Comparison of ENCODE assay signal across 7 cellular contexts in genomic region chr11:94504689-94505293, GRCh38. TPM values are rescaled to one million over a fixed set of nuclear protein-coding genes. Genes with fewer than 3 reads are reported as not detected.
DNase-seq lines count a peak whose midpoint lies in the region; ATAC-seq, FAIRE-seq and TF ChIP-seq lines count a peak whose summit lies in the region.

No MANE protein-coding gene starts in this region.

- TF ChIP-seq EP300 in K562 (IDR thresholded peaks at IDR 0.05; ENCODE audit: low read length): no peak

- H3K9ac ChIP-seq in H9 (ENCODE audit: extremely low read depth, insufficient read length, low read length): no peak overlapping the region
- H3K9ac ChIP-seq in K562 (ENCODE audit: insufficient read depth in 1 of 2, low read depth in 2 of 2, low read length in 2 of 2): no peak overlapping the region

- no peak overlapping the region for H3K23ac ChIP-seq in H9 (ENCODE audit: insufficient read length, low read depth, low read length)

- CTCF ChIA-PET in K562 (lab: Yijun Ruan, JAX; ENCODE audit: low intra/inter-chr PET ratio): interaction anchor here (0.5 to 1.6 kb wide), 8 partner anchors 10 to 611 kb away, joined by 3 to 13 read pairs (median 4); no protein-coding TSS in a partner anchor

- no peak overlapping the region for H2BK20ac ChIP-seq in H9 (ENCODE audit: low read depth, low read length, poor library complexity, severe bottlenecking)

- no peaks in the 10 kb centered on the region for H3K27me3 ChIP-seq in H9 (ENCODE audit: insufficient read depth, low read length)
- no peaks in the 10 kb centered on the region for H3K27me3 ChIP-seq in K562 (ENCODE audit: control insufficient read depth in 2 of 2, insufficient read depth in 2 of 2, low read length in 2 of 2)

- H3K27ac Mint-ChIP-seq in H9: no peak overlapping the region

- BruUV-seq in K562 (replicated peaks; lab: Mats Ljungman, UMichigan): no TSS peak

- no peak overlapping the region for H3K4me3 ChIP-seq in K562

- H3K79me2 ChIP-seq in H9 (ENCODE audit: insufficient read depth, low read length): no peaks in the 10 kb centered on the region
- H3K79me2 ChIP-seq in K562 (ENCODE audit: control insufficient read depth, insufficient read depth, low read length): no peaks in the 10 kb centered on the region

- H4K8ac ChIP-seq in H9 (replicated peaks; ENCODE audit: insufficient read length, low read depth, low read length): no peak overlapping the region

- no peak overlapping the region for H3K27ac ChIP-seq in H9 (ENCODE audit: insufficient read length, low read depth, low read length)
- H3K27ac ChIP-seq in K562 (ENCODE audit: extremely low read depth, low read depth, low read length): no peak overlapping the region

- H3K9me3 ChIP-seq in H9 (ENCODE audit: control insufficient read depth, low read depth, low read length) (no peaks in the 10 kb centered on the region), K562 (replicated peaks; ENCODE audit: control insufficient read depth, insufficient read depth, low read depth, low read length) (no peaks in the 10 kb centered on the region)

- H3K36me3 ChIP-seq in K562 (ENCODE audit: control insufficient read depth, insufficient read depth, low read length): peaks cover 6% of the 10 kb centered on the region; the same call in 1 of the 3 replicates

- no peaks in the 10 kb centered on the region for H3K79me1 ChIP-seq in H9 (ENCODE audit: insufficient read depth, low read depth, low read length, poor library complexity, severe bottlenecking)

- DNase-seq in ELR (ENCODE audit: low read depth): peak; percentile 73
- DNase-seq in H9: no peak
- peak; percentile 31 for DNase-seq in NCI-H345 treated with DMSO at 0.1 percent for 48 hours (lab: John Stamatoyannopoulos, UW; ENCODE audit: unreplicated experiment)
- peak; percentile 40 to 63 (median 44) for DNase-seq in K562 (ENCODE audit: extremely low read depth in 1 of 4, low spot score in 3 of 4)
- no peak for DNase-seq in left colon
- peak; percentile 41 for DNase-seq in urothelium cell line (ENCODE audit: low spot score)
- no peak for DNase-seq in activated T-cell treated with anti-CD3 and anti-CD28 coated beads, Interleukin-2, amount 50 U/mL, for 1 hour

- TF ChIP-seq RAD21 in K562 (CRISPR knock-in tag; conservative IDR thresholded peaks at IDR 0.05 in 1 of 2, IDR thresholded peaks at IDR 0.05 in 1 of 2): peak; percentile 81 to 86

- H3K4ac ChIP-seq in H9 (ENCODE audit: low read depth, low read length): no peak overlapping the region

- no peak overlapping the region for H2BK15ac ChIP-seq in H9 (ENCODE audit: low read depth, low read length)

- H3K4me2 ChIP-seq in H9 (ENCODE audit: insufficient read depth, insufficient read length, low read length) (no peak overlapping the region), K562 (ENCODE audit: insufficient read depth, low read length) (no peak overlapping the region)

- ATAC-seq in K562 (peak; percentile 79), left colon (peak; percentile 66)

- no peak overlapping the region for H3T11ph ChIP-seq in H9 (ENCODE audit: low read length)

- H2BK120ac ChIP-seq in H9 (ENCODE audit: low read depth, low read length, poor library complexity, severe bottlenecking): no peak overlapping the region

- no peak overlapping the region for H4K91ac ChIP-seq in H9 (ENCODE audit: insufficient read length, low read depth, low read length)

- H2BK12ac ChIP-seq in H9 (ENCODE audit: insufficient read length, low read depth, low read length): no peak overlapping the region

- no peak overlapping the region for H4K5ac ChIP-seq in H9 (ENCODE audit: insufficient read length, low read depth, low read length)

- POLR2A ChIA-PET in K562 (lab: Yijun Ruan, JAX): no interaction called here

- H2AK5ac ChIP-seq in H9 (ENCODE audit: insufficient read length, low read length): no peak overlapping the region

- no peaks in the 10 kb centered on the region for H3K36me3 Mint-ChIP-seq in H9 (ENCODE audit: insufficient read depth in 1 of 3, low read depth in 3 of 3)

- H3K9me3 Mint-ChIP-seq in H9: no peaks in the 10 kb centered on the region

- H3K23me2 ChIP-seq in H9 (ENCODE audit: insufficient read length, low read depth, low read length, poor library complexity, severe bottlenecking): no peaks in the 10 kb centered on the region

- in situ Hi-C loops in K562 (cut with MboI): loop anchor here (10.0 kb wide), 2 partner anchors 180 to 610 kb away; no protein-coding TSS in a partner anchor

- TF ChIP-seq POLR2A in K562 (conservative IDR thresholded peaks at IDR 0.05): no peak

- H3K4me1 ChIP-seq in H9 (ENCODE audit: insufficient read depth, low read length) (no peaks in the 10 kb centered on the region), K562 (replicated peaks in 1 of 2; ENCODE audit: control insufficient read depth in 2 of 2, insufficient read depth in 2 of 2, low read length in 2 of 2) (no peaks in the 10 kb centered on the region)

- TF ChIP-seq CTCF in H9 (conservative IDR thresholded peaks at IDR 0.05) (peak; percentile 89), K562 (IDR thresholded peaks at IDR 0.05 in 2 of 3, conservative IDR thresholded peaks at IDR 0.05 in 1 of 3; ENCODE audit: insufficient read depth in 2 of 3, low read depth in 1 of 3, low read length in 3 of 3) (peak; percentile 52 to 75 (median 53); a peak in 4 of 6 replicates)

- no peak overlapping the region for H3K4me3 Mint-ChIP-seq in H9

- H4K20me1 ChIP-seq in H9 (ENCODE audit: control insufficient read depth, insufficient read depth, insufficient read length): no peaks in the 10 kb centered on the region
- H4K20me1 ChIP-seq in K562 (replicated peaks; ENCODE audit: control insufficient read depth, insufficient read depth, low read length): no peaks in the 10 kb centered on the region

- H3K18ac ChIP-seq in H9 (ENCODE audit: insufficient read length, low read depth, low read length): no peak overlapping the region

- H3K4me1 Mint-ChIP-seq in H9: no peaks in the 10 kb centered on the region

- H3K14ac ChIP-seq in H9 (ENCODE audit: insufficient read depth, low read length): no peak overlapping the region

- FAIRE-seq in K562 (lab: Jason Lieb, UNC) (peak; percentile 74), urothelium cell line (lab: Jason Lieb, UNC) (no peak)

- H2BK5ac ChIP-seq in H9 (ENCODE audit: insufficient read length, low read length): no peak overlapping the region

- H3K9me1 ChIP-seq in K562 (ENCODE audit: control insufficient read depth, insufficient read depth, low read length): no peaks in the 10 kb centered on the region

- H3K27me3 Mint-ChIP-seq in H9 (ENCODE audit: low read depth): peaks cover 6% of the 10 kb centered on the region

- H3K56ac ChIP-seq in H9 (ENCODE audit: insufficient read length, low read depth, low read length): no peak overlapping the region

- H2AFZ ChIP-seq in H9 (ENCODE audit: low read length) (no peak overlapping the region), K562 (ENCODE audit: low read depth, low read length) (no peak overlapping the region)

- intact Hi-C loops in K562 (cut with micrococcal nuclease): loop anchor here (1.0 to 10.0 kb wide), 5 partner anchors 179 to 609 kb away; no protein-coding TSS in a partner anchor
- intact Hi-C loops in left colon (cut with DNase I, micrococcal nuclease): loop anchor here in 1 of 2 donors (5.0 kb wide), 1 partner anchor 607 kb away; no protein-coding TSS in a partner anchor

- WGBS in H9 (ENCODE audit: extremely low coverage, insufficient read length, low lambda C conversion rate): no CpG with 5 or more reads among the region's 3 CpGs
- 1% methylated on average over 3 of the region's 3 CpGs for WGBS in K562 (ENCODE audit: insufficient coverage, low coverage, missing lambda C conversion rate)

RNA-seq across cellular contexts. Expression of gene C11orf97, which starts 7.5 kb away (rescaled TPM):
- total RNA-seq in H9 (2021): not detected in 2 replicates
- not detected in 2 replicates for total RNA-seq in K562 (2011; cell fraction: chromatin; rRNA removed; ENCODE audit: low replicate concordance)
- not detected in 2 replicates for total RNA-seq in K562 (2011; cell fraction: nucleolus; rRNA removed)
- total RNA-seq in K562 (2011; cell fraction: nucleoplasm; rRNA removed): not detected in 2 replicates
- not detected in 2 replicates for total RNA-seq in K562 (2014; rRNA removed)
- not detected in 2 replicates for total RNA-seq in K562 (2014; rRNA removed; fragmentation: Illumina TruSeq; extraction: Trizol)
- not detected in 2 replicates for total RNA-seq in K562 (2015; rRNA removed; fragmentation: Illumina TruSeq; extraction: Trizol)
- not detected in 2 replicates for total RNA-seq in K562 (2021)
- polyA plus RNA-seq in K562 (2011; rRNA removed): not detected in 2 replicates
- not detected in 2 replicates for polyA plus RNA-seq in K562 (2011; cell fraction: cytosol; rRNA removed)
- not detected in 2 replicates for polyA plus RNA-seq in K562 (2011; cell fraction: nucleus; rRNA removed)
- not detected in 2 replicates for polyA plus RNA-seq in K562 (2012)
- not detected in 2 replicates for polyA plus RNA-seq in K562 (2014; fragmentation: Illumina TruSeq; extraction: Trizol)
- polyA plus RNA-seq in K562 (2014; fragmentation: Nextera tagmentation; extraction: Ambion mirVana): not detected
- polyA plus RNA-seq in K562 (2014; rRNA removed): not detected in 2 replicates
- polyA minus RNA-seq in K562 (2011; rRNA and poly(A)+ RNA removed): not detected in 2 replicates
- polyA minus RNA-seq in K562 (2011; cell fraction: cytosol; rRNA and poly(A)+ RNA removed): not detected in 2 replicates
- polyA minus RNA-seq in K562 (2011; cell fraction: nucleus; rRNA and poly(A)+ RNA removed): not detected in 2 replicates
- not detected for total RNA-seq in left colon

RNA-seq across cellular contexts. Expression of gene ANKRD49, which starts 11.0 kb away (rescaled TPM):
- 13.8 and 17.0 TPM in 2 replicates for total RNA-seq in H9 (2021)
- total RNA-seq in K562 (2011; cell fraction: chromatin; rRNA removed; ENCODE audit: low replicate concordance): 7.3 and 25.9 TPM in 2 replicates
- 3.8 and 7.8 TPM in 2 replicates for total RNA-seq in K562 (2011; cell fraction: nucleolus; rRNA removed)
- total RNA-seq in K562 (2011; cell fraction: nucleoplasm; rRNA removed): 10.2 and 17.6 TPM in 2 replicates
- 13.4 and 17.1 TPM in 2 replicates for total RNA-seq in K562 (2014; rRNA removed)
- 30.6 and 39.4 TPM in 2 replicates for total RNA-seq in K562 (2014; rRNA removed; fragmentation: Illumina TruSeq; extraction: Trizol)
- 32.0 and 32.2 TPM in 2 replicates for total RNA-seq in K562 (2015; rRNA removed; fragmentation: Illumina TruSeq; extraction: Trizol)
- 16.7 and 17.0 TPM in 2 replicates for total RNA-seq in K562 (2021)
- 37.4 and 38.7 TPM in 2 replicates for polyA plus RNA-seq in K562 (2011; rRNA removed)
- polyA plus RNA-seq in K562 (2011; cell fraction: cytosol; rRNA removed): 9.4 and 14.8 TPM in 2 replicates
- polyA plus RNA-seq in K562 (2011; cell fraction: nucleus; rRNA removed): 26.4 and 43.0 TPM in 2 replicates
- polyA plus RNA-seq in K562 (2012): 16.3 and 20.2 TPM in 2 replicates
- 29.3 and 36.4 TPM in 2 replicates for polyA plus RNA-seq in K562 (2014; fragmentation: Illumina TruSeq; extraction: Trizol)
- polyA plus RNA-seq in K562 (2014; fragmentation: Nextera tagmentation; extraction: Ambion mirVana): 10 to 100 TPM; 28.8 to 43.5 TPM
- 26.2 and 31.2 TPM in 2 replicates for polyA plus RNA-seq in K562 (2014; rRNA removed)
- 15.1 and 16.6 TPM in 2 replicates for polyA minus RNA-seq in K562 (2011; rRNA and poly(A)+ RNA removed)
- 4.2 and 8.3 TPM in 2 replicates for polyA minus RNA-seq in K562 (2011; cell fraction: cytosol; rRNA and poly(A)+ RNA removed)
- polyA minus RNA-seq in K562 (2011; cell fraction: nucleus; rRNA and poly(A)+ RNA removed): 10.2 and 24.4 TPM in 2 replicates
- total RNA-seq in left colon: 10 to 100 TPM; 11.7 to 13.8 TPM

RNA-seq across cellular contexts. Expression of gene MRE11, which starts 11.1 kb away (rescaled TPM):
- total RNA-seq in H9 (2021) (37.1 and 40.7 TPM in 2 replicates), K562 (2014; rRNA removed) (18.3 and 21.3 TPM in 2 replicates), K562 (2014; rRNA removed; fragmentation: Illumina TruSeq; extraction: Trizol) (45.2 and 59.6 TPM in 2 replicates), K562 (2015; rRNA removed; fragmentation: Illumina TruSeq; extraction: Trizol) (29.1 and 34.1 TPM in 2 replicates), K562 (2021) (30.4 and 34.1 TPM in 2 replicates), left colon (10 to 100 TPM; 10.5 to 11.4 TPM)
- 31.5 and 107 TPM in 2 replicates for total RNA-seq in K562 (2011; cell fraction: chromatin; rRNA removed; ENCODE audit: low replicate concordance)
- total RNA-seq in K562 (2011; cell fraction: nucleolus; rRNA removed): 10.5 and 11.2 TPM in 2 replicates
- total RNA-seq in K562 (2011; cell fraction: nucleoplasm; rRNA removed): 27.4 and 33.7 TPM in 2 replicates
- polyA plus RNA-seq in K562 (2011; rRNA removed) (19.9 and 28.4 TPM in 2 replicates), K562 (2014; fragmentation: Illumina TruSeq; extraction: Trizol) (30.3 and 30.9 TPM in 2 replicates), K562 (2014; fragmentation: Nextera tagmentation; extraction: Ambion mirVana) (10 to 100 TPM; 21.0 to 29.1 TPM), K562 (2014; rRNA removed) (22.9 and 27.4 TPM in 2 replicates)
- 3.9 and 7.2 TPM in 2 replicates for polyA plus RNA-seq in K562 (2011; cell fraction: cytosol; rRNA removed)
- 19.7 and 20.9 TPM in 2 replicates for polyA plus RNA-seq in K562 (2011; cell fraction: nucleus; rRNA removed)
- 18.7 and 20.0 TPM in 2 replicates for polyA plus RNA-seq in K562 (2012)
- polyA minus RNA-seq in K562 (2011; rRNA and poly(A)+ RNA removed): 48.7 and 53.2 TPM in 2 replicates
- 12.4 and 15.9 TPM in 2 replicates for polyA minus RNA-seq in K562 (2011; cell fraction: cytosol; rRNA and poly(A)+ RNA removed)
- polyA minus RNA-seq in K562 (2011; cell fraction: nucleus; rRNA and poly(A)+ RNA removed): 32.0 and 42.8 TPM in 2 replicates

RNA-seq across cellular contexts. Expression of gene FUT4, which starts 38.9 kb away (rescaled TPM):
- total RNA-seq in H9 (2021) (5.3 and 5.4 TPM in 2 replicates), K562 (2014; rRNA removed) (6.4 and 6.9 TPM in 2 replicates), K562 (2014; rRNA removed; fragmentation: Illumina TruSeq; extraction: Trizol) (4.9 and 5.2 TPM in 2 replicates), K562 (2015; rRNA removed; fragmentation: Illumina TruSeq; extraction: Trizol) (5.9 and 6.0 TPM in 2 replicates), K562 (2021) (8.7 and 8.9 TPM in 2 replicates), left colon (10 to 100 TPM; 21.8 to 29.9 TPM)
- 5.6 and 7.5 TPM in 2 replicates for total RNA-seq in K562 (2011; cell fraction: chromatin; rRNA removed; ENCODE audit: low replicate concordance)
- total RNA-seq in K562 (2011; cell fraction: nucleolus; rRNA removed): 6.6 and 6.7 TPM in 2 replicates
- total RNA-seq in K562 (2011; cell fraction: nucleoplasm; rRNA removed): 7.6 and 10.2 TPM in 2 replicates
- polyA plus RNA-seq in K562 (2011; rRNA removed) (3.7 and 4.7 TPM in 2 replicates), K562 (2014; fragmentation: Illumina TruSeq; extraction: Trizol) (5.0 and 5.5 TPM in 2 replicates), K562 (2014; fragmentation: Nextera tagmentation; extraction: Ambion mirVana) (1 to 10 TPM; 1.1 to 1.4 TPM), K562 (2014; rRNA removed) (5.4 and 5.7 TPM in 2 replicates)
- polyA plus RNA-seq in K562 (2011; cell fraction: cytosol; rRNA removed): 2.8 and 5.2 TPM in 2 replicates
- polyA plus RNA-seq in K562 (2011; cell fraction: nucleus; rRNA removed): 2.2 and 2.5 TPM in 2 replicates
- polyA plus RNA-seq in K562 (2012): 5.5 and 6.0 TPM in 2 replicates
- 6.2 and 6.5 TPM in 2 replicates for polyA minus RNA-seq in K562 (2011; rRNA and poly(A)+ RNA removed)
- polyA minus RNA-seq in K562 (2011; cell fraction: cytosol; rRNA and poly(A)+ RNA removed): 2.3 and 3.0 TPM in 2 replicates
- polyA minus RNA-seq in K562 (2011; cell fraction: nucleus; rRNA and poly(A)+ RNA removed): 4.0 and 6.1 TPM in 2 replicates

Comparison
In these comparisons a context has a peak if more than half of its experiments do, and no peak if none do; other contexts are left out.
1. DNase-seq: peak in ELR (single experiment), NCI-H345 treated with DMSO at 0.1 percent for 48 hours (single experiment), K562 (4 of 4) and urothelium cell line (single experiment); none in H9 (single experiment), left colon (0 of 2) and activated T-cell treated with anti-CD3 and anti-CD28 coated beads, Interleukin-2, amount 50 U/mL, for 1 hour (single experiment).